In genomic region chr5:104650313-104650712, GRCh38 we compare ENCODE assay signal across 16 cellular contexts.
DNase-seq lines count a peak whose midpoint lies in the region; ATAC-seq, FAIRE-seq and TF ChIP-seq lines count a peak whose summit lies in the region.
"Had no signal": no experiment of that assay in that cellular context is flagged by ENCODE, and none has a peak within 500 bp of the region (broad histone marks: within the 10 kb centered on the region; RNA-seq: fewer than 3 reads in every experiment).

No MANE protein-coding gene starts in this region.

- H3K79me2 ChIP-seq in H1 (ENCODE audit: control insufficient read depth in 1 of 2, insufficient read depth in 2 of 2, low read length in 2 of 2) (no peaks in the 10 kb centered on the region), neural progenitor cell (ENCODE audit: low read depth) (no peaks in the 10 kb centered on the region)

- CTCF ChIA-PET in H1 (lab: Charles Lee; ENCODE audit: partially characterized antibody): no interaction called here

- FAIRE-seq in H1 (lab: Jason Lieb, UNC): no peak
- FAIRE-seq: GM12892 had no signal

- peak overlapping the region; percentile 16; the same call in 1 of the 2 replicates for H3K4me2 ChIP-seq in BLaER1
- peak overlapping the region in 1 of 2 experiments; percentile 24; a peak in 2 of 4 replicates for H3K4me2 ChIP-seq in H1 (ENCODE audit: insufficient read depth in 1 of 2, low read depth in 2 of 2, low read length in 2 of 2)
- H3K4me2 ChIP-seq in neural progenitor cell: no peak overlapping the region

- H3K18ac ChIP-seq in H1 (ENCODE audit: extremely low read depth, low read length): no peak overlapping the region

- H2BK20ac ChIP-seq in H1 (ENCODE audit: low read length): no peak overlapping the region

- DNase-seq in NCI-H526 treated with DMSO at 0.1 percent for 48 hours (lab: John Stamatoyannopoulos, UW) (peak; percentile 47), H1 (ENCODE audit: low read depth in 1 of 2, low spot score in 2 of 2) (no peak), neural progenitor cell (ENCODE audit: low spot score) (no peak), globus pallidus (ENCODE audit: low spot score) (no peak), NCI-H2081 (lab: John Stamatoyannopoulos, UW) (no peak), SIG-M5 treated with dmso at 0.1 percent for 504 hours (lab: John Stamatoyannopoulos, UW; ENCODE audit: unreplicated experiment) (no peak)
- DNase-seq: Caco-2; CD8-positive, alpha-beta memory T cell; DND-41; GDM1; H9; IMR-90 had no signal

- no peaks in the 10 kb centered on the region for H3K27me3 Mint-ChIP-seq in neural progenitor cell (ENCODE audit: insufficient read depth, low read depth)
- H3K27me3 Mint-ChIP-seq: CD8-positive, alpha-beta memory T cell had no signal

- no peak for TF ChIP-seq POLR2A in H1 (IDR thresholded peaks at IDR 0.05; ENCODE audit: control extremely low read depth in 1 of 2, low read depth in 2 of 2, low read length in 2 of 2)

- H2AFZ ChIP-seq in H1 (ENCODE audit: low read length) (no peak overlapping the region), neural progenitor cell (replicated peaks) (peak overlapping the region; percentile 57)

- no peak overlapping the region for H3K4me3 ChIP-seq in BLaER1
- H3K4me3 ChIP-seq in H1 (ENCODE audit: extremely low read depth in 1 of 4, insufficient read depth in 2 of 4, low read depth in 3 of 4, low read length in 4 of 4): no peak overlapping the region
- H3K4me3 ChIP-seq in neural progenitor cell: no peak overlapping the region

- no peak overlapping the region for H3K56ac ChIP-seq in H1 (replicated peaks; ENCODE audit: insufficient read length, low read depth, low read length)

- no peak for TF ChIP-seq CTCF in H1 (IDR thresholded peaks at IDR 0.05; ENCODE audit: control extremely low read depth in 1 of 3, insufficient read depth in 1 of 3, low read depth in 1 of 3, low read length in 3 of 3)
- no peak for TF ChIP-seq CTCF in neural progenitor cell (IDR thresholded peaks at IDR 0.05)

- peak overlapping the region; percentile 74 for H3K27ac Mint-ChIP-seq in neural progenitor cell
- H3K27ac Mint-ChIP-seq: CD8-positive, alpha-beta memory T cell had no signal

- H3K23me2 ChIP-seq in H1 (ENCODE audit: low read depth, low read length): no peaks in the 10 kb centered on the region

- no peak overlapping the region for H2AK5ac ChIP-seq in H1 (ENCODE audit: low read depth, low read length)

- POLR2A ChIA-PET in H1 (lab: Charles Lee; ENCODE audit: partially characterized antibody): no interaction called here

- no peak overlapping the region for H2BK12ac ChIP-seq in H1 (ENCODE audit: low read depth, low read length)

- peaks cover 12% of the 10 kb centered on the region for H3F3A ChIP-seq in neural progenitor cell (ENCODE audit: low read depth)

- TF ChIP-seq EP300 in H1 (IDR thresholded peaks at IDR 0.05; ENCODE audit: borderline replicate concordance in 1 of 2, low read depth in 2 of 2, low read length in 2 of 2): no peak

- H3K27me3 ChIP-seq in BLaER1: no peaks in the 10 kb centered on the region
- H3K27me3 ChIP-seq in H1 (replicated peaks in 1 of 4; ENCODE audit: control insufficient read depth in 3 of 4, extremely low read depth in 1 of 4, insufficient read depth in 3 of 4, low read length in 3 of 4): peaks cover 7 to 27% (median 24%) of the 10 kb centered on the region in 4 experiments
- H3K27me3 ChIP-seq in neural progenitor cell: no peaks in the 10 kb centered on the region

- H3K27ac ChIP-seq in BLaER1: no peak overlapping the region
- no peak overlapping the region for H3K27ac ChIP-seq in H1 (ENCODE audit: low read depth, low read length)
- no peak overlapping the region for H3K27ac ChIP-seq in neural progenitor cell
- H3K27ac ChIP-seq: 22Rv1 had no signal

- no peak overlapping the region for H3K9ac ChIP-seq in BLaER1
- no peak overlapping the region for H3K9ac ChIP-seq in H1 (replicated peaks in 1 of 4; ENCODE audit: extremely low read depth in 1 of 4, low read depth in 3 of 4, low read length in 3 of 4)
- H3K9ac ChIP-seq in neural progenitor cell: no peak overlapping the region

- no peak overlapping the region for H4K91ac ChIP-seq in H1 (replicated peaks; ENCODE audit: insufficient read length, low read length)

- no peaks in the 10 kb centered on the region for H3K36me3 ChIP-seq in BLaER1
- no peaks in the 10 kb centered on the region for H3K36me3 ChIP-seq in H1 (ENCODE audit: control insufficient read depth in 2 of 4, insufficient read depth in 4 of 4, low read length in 3 of 4)
- no peaks in the 10 kb centered on the region for H3K36me3 ChIP-seq in neural progenitor cell

- H3K4me1 Mint-ChIP-seq in neural progenitor cell: peaks cover 6% of the 10 kb centered on the region
- H3K4me1 Mint-ChIP-seq: CD8-positive, alpha-beta memory T cell had no signal

- H3K36me3 Mint-ChIP-seq in neural progenitor cell: no peaks in the 10 kb centered on the region

- H3K4me3 Mint-ChIP-seq in neural progenitor cell: no peak overlapping the region
- H3K4me3 Mint-ChIP-seq: CD8-positive, alpha-beta memory T cell; H9 had no signal

- H3K4ac ChIP-seq in H1 (replicated peaks; ENCODE audit: insufficient read length, low read depth, low read length): no peak overlapping the region

- no peak for ATAC-seq in GM18868 (IDR thresholded peaks at IDR 0.05; ENCODE audit: unreplicated experiment)

- H3K79me1 ChIP-seq in H1 (ENCODE audit: low read depth, low read length): no peaks in the 10 kb centered on the region

- no peak overlapping the region for H2BK120ac ChIP-seq in H1 (replicated peaks; ENCODE audit: low read depth, low read length)

- H4K8ac ChIP-seq in H1 (ENCODE audit: extremely low read depth, insufficient read depth, low read length): no peak overlapping the region

- H3K9me3 ChIP-seq in BLaER1: 0 out of 2 replicates have a peak, but pooled peaks cover 6% of the 10 kb centered on the region
- no peaks in the 10 kb centered on the region for H3K9me3 ChIP-seq in H1 (ENCODE audit: insufficient read depth in 2 of 2, low read depth in 1 of 2, low read length in 1 of 2)
- H3K9me3 ChIP-seq in neural progenitor cell (ENCODE audit: low read depth): no peaks in the 10 kb centered on the region
- H3K9me3 ChIP-seq: Caco-2 had no signal

- no peak overlapping the region for H2BK5ac ChIP-seq in H1 (ENCODE audit: low read depth, low read length)

- H3K14ac ChIP-seq in H1 (ENCODE audit: insufficient read length): no peak overlapping the region

- H3K4me1 ChIP-seq in BLaER1 (no peaks in the 10 kb centered on the region), H1 (replicated peaks in 1 of 4; ENCODE audit: control insufficient read depth in 3 of 4, insufficient read depth in 4 of 4, low read length in 3 of 4) (peaks cover 0 to 8% (median 2%) of the 10 kb centered on the region in 4 experiments; a peak in 3 of 7 replicates), neural progenitor cell (peaks cover 8% of the 10 kb centered on the region)
- H3K4me1 ChIP-seq: Caco-2 had no signal

- no peaks in the 10 kb centered on the region for H4K20me1 ChIP-seq in BLaER1
- peaks cover 2 to 7% of the 10 kb centered on the region in 2 experiments for H4K20me1 ChIP-seq in H1 (replicated peaks in 1 of 2; ENCODE audit: control insufficient read depth in 1 of 2, insufficient read depth in 2 of 2, low read length in 2 of 2)
- H4K20me1 ChIP-seq in neural progenitor cell (ENCODE audit: low read depth): no peaks in the 10 kb centered on the region

- no peak for TF ChIP-seq RAD21 in H1 (IDR thresholded peaks at IDR 0.05 in 1 of 2, conservative IDR thresholded peaks at IDR 0.05 in 1 of 2; ENCODE audit: low read depth in 2 of 2, low read length in 2 of 2)

- H2BK15ac ChIP-seq in H1 (ENCODE audit: low read length): no peak overlapping the region

- no peak overlapping the region for H4K5ac ChIP-seq in H1 (ENCODE audit: insufficient read length, low read depth, low read length)

- H3K23ac ChIP-seq in H1 (ENCODE audit: insufficient read length): no peak overlapping the region

- H3K9me3 Mint-ChIP-seq in neural progenitor cell: peaks cover 7% of the 10 kb centered on the region

TF ChIP-seq in H1, 55 proteins besides CTCF, POLR2A, EP300 and RAD21:
- no peak for TF ChIP-seq KDM4A (IDR thresholded peaks at IDR 0.05; ENCODE audit: low read depth, low read length, severe bottlenecking)
- peak; percentile 26; the same call in 1 of the 2 replicates for TF ChIP-seq ZNF274 (IDR thresholded peaks at IDR 0.05; ENCODE audit: borderline replicate concordance, extremely low read depth, low read length)
- peak; percentile 39; the same call in 1 of the 2 replicates for TF ChIP-seq RXRA (IDR thresholded peaks at IDR 0.05; ENCODE audit: insufficient read depth, low read depth, low read length)
- peak; percentile 27; the same call in 1 of the 2 replicates for TF ChIP-seq POLR2AphosphoS5 (IDR thresholded peaks at IDR 0.05; ENCODE audit: low read depth, low read length)
- no peak for TF ChIP-seq SRF (IDR thresholded peaks at IDR 0.05; ENCODE audit: low read depth, low read length)
- peak; percentile 76 for TF ChIP-seq POU5F1 (IDR thresholded peaks at IDR 0.05; ENCODE audit: low read depth, low read length)
